1 cellular context compared by ENCODE assay signal in genomic region chr3:56970401-56971002, GRCh38.
TF ChIP-seq lines count a peak whose summit lies in the region.

No MANE protein-coding gene starts in this region.

TF ChIP-seq in GM12878, 131 proteins besides CTCF, POLR2A, EP300 and RAD21 (continued from another document):
- TF ChIP-seq NKRF (conservative IDR thresholded peaks at IDR 0.05) (no peak), SP1 (IDR thresholded peaks at IDR 0.05; ENCODE audit: low read depth, low read length) (no peak), IRF4 (IDR thresholded peaks at IDR 0.05; ENCODE audit: low read depth, low read length) (peak; percentile 35; the same call in 1 of the 2 replicates), MAX (IDR thresholded peaks at IDR 0.05; ENCODE audit: low read depth, low read length) (no peak), ATF7 (IDR thresholded peaks at IDR 0.05; ENCODE audit: low read depth) (no peak), SPI1 (IDR thresholded peaks at IDR 0.05; ENCODE audit: borderline replicate concordance, insufficient read depth, low read depth, low read length) (peak; percentile 69; the same call in 1 of the 2 replicates), NBN (IDR thresholded peaks at IDR 0.05) (no peak), ETV6 (conservative IDR thresholded peaks at IDR 0.05 in 1 of 2, IDR thresholded peaks at IDR 0.05 in 1 of 2; ENCODE audit: borderline replicate concordance in 1 of 2, low read depth in 1 of 2) (0 out of 4 replicates have a peak, but pooled peaks of 1 of the 2 experiments have one; percentile 21), RUNX3 (IDR thresholded peaks at IDR 0.05; ENCODE audit: low read length) (peak; percentile 47; the same call in 1 of the 2 replicates), ATF2 (IDR thresholded peaks at IDR 0.05; ENCODE audit: low read length) (no peak), PKNOX1 (IDR thresholded peaks at IDR 0.05) (0 out of 2 replicates have a peak, but pooled peaks have one; percentile 35), EED (IDR thresholded peaks at IDR 0.05; ENCODE audit: low read depth) (peak; percentile 67; the same call in 1 of the 2 replicates), ZNF274 (IDR thresholded peaks at IDR 0.05; ENCODE audit: insufficient read depth, insufficient read length) (no peak), BRCA1 (IDR thresholded peaks at IDR 0.05; ENCODE audit: low read depth, low read length) (no peak), STAT3 (IDR thresholded peaks at IDR 0.05; ENCODE audit: low read depth, low read length) (no peak), NR2C2 (IDR thresholded peaks at IDR 0.05; ENCODE audit: borderline replicate concordance, control insufficient read depth, insufficient read length, low read depth) (no peak), ELK1 (IDR thresholded peaks at IDR 0.05; ENCODE audit: low read depth, low read length) (no peak), CEBPZ (IDR thresholded peaks at IDR 0.05; ENCODE audit: low read depth, low read length) (no peak), SIN3A (IDR thresholded peaks at IDR 0.05; ENCODE audit: low read depth, low read length) (no peak), EGR1 (IDR thresholded peaks at IDR 0.05; ENCODE audit: borderline replicate concordance in 1 of 2, low read depth in 2 of 2, low read length in 2 of 2) (peak in 1 of 2 experiments; percentile 74; a peak in 1 of 3 replicates), MEF2A (IDR thresholded peaks at IDR 0.05; ENCODE audit: insufficient read depth, low read depth, low read length) (no peak), NFXL1 (IDR thresholded peaks at IDR 0.05; ENCODE audit: borderline replicate concordance) (no peak), RCOR1 (conservative IDR thresholded peaks at IDR 0.05; ENCODE audit: low read depth, low read length) (no peak), ZNF687 (IDR thresholded peaks at IDR 0.05) (no peak)
